Comparison of ENCODE assay signal across 18 cellular contexts in the genomic region with DNA sequence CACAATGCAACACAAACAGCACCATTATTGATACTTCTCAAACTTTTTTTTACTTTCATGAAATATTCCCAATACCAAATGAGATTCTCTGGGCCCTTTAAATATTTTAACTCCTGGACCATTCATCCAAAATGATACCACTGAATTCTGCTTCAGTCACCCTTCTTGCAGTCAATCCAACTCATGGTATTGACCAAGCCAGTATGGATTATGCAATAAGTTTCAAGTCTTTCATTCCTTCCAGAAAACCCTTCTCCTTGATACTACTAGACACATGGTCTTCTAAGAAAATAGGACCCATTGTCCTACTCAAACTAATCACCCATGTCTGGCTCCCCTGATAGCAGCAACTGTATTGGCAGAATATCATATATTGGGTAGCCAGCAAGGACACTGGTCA.
"Had no signal": no experiment of that assay in that cellular context is flagged by ENCODE, and none has a peak within 500 bp of the region (broad histone marks: within the 10 kb centered on the region; RNA-seq: fewer than 3 reads in every experiment).

No MANE protein-coding gene starts in this region.

- H3K27ac ChIP-seq: adrenal gland, gastrocnemius medialis, heart right ventricle, left lung, parathyroid adenoma, skin epidermis, stomach, thoracic aorta had no signal

- H3K9ac ChIP-seq: parathyroid adenoma had no signal

- H3K27me3 ChIP-seq: adrenal gland, gastrocnemius medialis, heart right ventricle, left lung, stomach had no signal

- H2AFZ ChIP-seq: parathyroid adenoma had no signal

- H3K79me2 ChIP-seq: parathyroid adenoma had no signal

- H3K9me3 ChIP-seq: thoracic aorta had no signal

- DNase-seq: activated CD4-positive, alpha-beta T cell treated with anti-CD3 and anti-CD28 coated beads for 1 hour; activated CD8-positive, alpha-beta memory T cell treated with anti-CD3 and anti-CD28 coated beads for 24 hours; activated naive CD4-positive, alpha-beta T cell treated with anti-CD3 and anti-CD28 coated beads, Interleukin-2, amount 50 U/mL, for 16 hours; adrenal gland; central memory CD4-positive, alpha-beta T cell; cortex of kidney; effector CD8-positive, alpha-beta T cell; gastrocnemius medialis; heart right ventricle; islet precursor cell; left lung; mesenchymal stem cell; retina; stimulated activated CD4-positive, alpha-beta T cell treated with anti-CD3 and anti-CD28 coated beads, Interleukin-4, amount 100 ng/mL, for 4 hours; stomach had no signal

- H3K4me3 ChIP-seq: adrenal gland, gastrocnemius medialis, heart right ventricle, left lung, skin epidermis, stomach, thoracic aorta had no signal

- H3K4me1 ChIP-seq: parathyroid adenoma had no signal

- ATAC-seq: gastrocnemius medialis, heart right ventricle, left lung had no signal
